In the genomic region with DNA sequence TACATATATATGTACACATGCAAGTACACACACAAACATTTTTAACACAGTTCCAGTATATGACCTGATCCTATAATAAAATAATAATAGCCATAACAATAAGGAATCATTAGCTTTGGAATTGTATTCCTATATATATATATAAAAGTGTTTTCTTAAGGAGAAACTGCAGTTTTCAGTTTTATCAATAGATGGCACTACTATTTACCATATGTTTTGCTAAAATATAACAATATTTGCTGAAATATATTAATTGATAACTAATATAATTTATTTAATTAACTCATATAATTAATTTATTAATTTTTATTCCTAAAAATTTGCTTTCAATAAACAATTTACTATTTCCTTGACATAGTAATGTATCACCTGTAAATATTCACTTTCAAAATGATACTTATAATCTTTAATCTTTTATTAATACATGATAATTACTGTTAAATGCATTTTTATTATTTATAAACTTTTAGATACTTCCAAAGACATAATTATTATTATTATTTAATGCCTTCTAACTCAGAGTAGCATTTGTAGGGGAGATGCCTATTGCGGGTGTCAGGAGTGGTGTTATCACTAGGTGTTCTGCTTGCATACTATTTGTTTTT, we compare ENCODE assay signal across 14 cellular contexts.
DNase-seq lines count a peak whose midpoint lies in the region; ATAC-seq, FAIRE-seq and TF ChIP-seq lines count a peak whose summit lies in the region.
"Had no signal": no experiment of that assay in that cellular context is flagged by ENCODE, and none has a peak within 500 bp of the region (broad histone marks: within the 10 kb centered on the region; RNA-seq: fewer than 3 reads in every experiment).

No MANE protein-coding gene starts in this region.

- no peak for TF ChIP-seq POLR2A in HepG2 (IDR thresholded peaks at IDR 0.05; ENCODE audit: insufficient read depth in 1 of 2, low read depth in 2 of 2, low read length in 2 of 2)
- TF ChIP-seq POLR2A in transverse colon (IDR thresholded peaks at IDR 0.05), result no peak

- FAIRE-seq in HepG2 (lab: Jason Lieb, UNC), result no peak

- no peaks in the 10 kb centered on the region for H3K4me1 ChIP-seq in liver (ENCODE audit: control insufficient read depth in 4 of 4, insufficient read depth in 4 of 4, low read length in 3 of 4)
- no peaks in the 10 kb centered on the region for H3K4me1 ChIP-seq in HepG2 (ENCODE audit: insufficient read depth, low read length)
- H3K4me1 ChIP-seq in transverse colon, result no peaks in the 10 kb centered on the region
- H3K4me1 ChIP-seq: SJSA1 had no signal

- H3K36me3 ChIP-seq in liver (ENCODE audit: control insufficient read depth in 4 of 4, insufficient read depth in 3 of 4, low read depth in 1 of 4, low read length in 3 of 4), result no peaks in the 10 kb centered on the region
- no peaks in the 10 kb centered on the region for H3K36me3 ChIP-seq in HepG2 (replicated peaks in 1 of 2; ENCODE audit: control insufficient read depth in 1 of 2, insufficient read depth in 2 of 2, low read length in 2 of 2)
- H3K36me3 ChIP-seq in transverse colon, result no peaks in the 10 kb centered on the region
- H3K36me3 ChIP-seq: SJSA1 had no signal

- ATAC-seq in HepG2, result no peak

- H3K9ac ChIP-seq in liver (ENCODE audit: low read depth in 1 of 2, low read length in 2 of 2) (no peak overlapping the region), HepG2 (ENCODE audit: insufficient read depth, low read depth, low read length) (no peak overlapping the region)

- no peaks in the 10 kb centered on the region for H3K79me2 ChIP-seq in HepG2 (ENCODE audit: insufficient read depth, low read length)

- H3K4me3 ChIP-seq in liver (ENCODE audit: low read depth in 1 of 3, low read length in 3 of 3), result no peak overlapping the region
- no peak overlapping the region for H3K4me3 ChIP-seq in HepG2 (replicated peaks in 1 of 3; ENCODE audit: insufficient read depth in 1 of 3, low read depth in 2 of 3, low read length in 3 of 3)
- no peak overlapping the region for H3K4me3 ChIP-seq in transverse colon
- H3K4me3 ChIP-seq: SJSA1 had no signal

- intact Hi-C loops in HepG2 (cut with micrococcal nuclease; ENCODE audit: unreplicated experiment), result loop anchor here (2.0 to 10.0 kb wide), 2 partner anchors 388 to 600 kb away; partner anchors contain the start of gene FSTL5
- intact Hi-C loops in transverse colon (cut with DNase I; ENCODE audit: low total_unique reads), result no loop called here

- WGBS in liver, result 100% methylated on average over 1 of the region's 1 CpG
- 56% methylated on average over 1 of the region's 1 CpG for WGBS in HepG2 (ENCODE audit: low lambda C conversion rate)
- WGBS in transverse colon (ENCODE audit: low coverage in 1 of 2), 2 donors, result 93 to 100% methylated on average over 1 of the region's 1 CpG

- no peaks in the 10 kb centered on the region for H3K9me3 ChIP-seq in liver (ENCODE audit: control insufficient read depth in 4 of 4, low read length in 3 of 4)
- H3K9me3 ChIP-seq in HepG2 (ENCODE audit: low read length), result no peaks in the 10 kb centered on the region
- H3K9me3 ChIP-seq in transverse colon, result no peaks in the 10 kb centered on the region

- H2AFZ ChIP-seq in HepG2 (ENCODE audit: low read length), result no peak overlapping the region

- no peaks in the 10 kb centered on the region for H4K20me1 ChIP-seq in HepG2 (ENCODE audit: insufficient read depth, low read length)

- TF ChIP-seq CTCF in liver (IDR thresholded peaks at IDR 0.05; ENCODE audit: low read depth, low read length, missing input control) (no peak), HepG2 (CRISPR knock-in tag; IDR thresholded peaks at IDR 0.05) (no peak), RWPE1 (conservative IDR thresholded peaks at IDR 0.05; ENCODE audit: low read depth) (peak; percentile 40; the same call in 1 of the 2 replicates), transverse colon (IDR thresholded peaks at IDR 0.05) (peak in 2 of 5 experiments; percentile 8 to 17)

- no peak for TF ChIP-seq EP300 in HepG2 (IDR thresholded peaks at IDR 0.05; ENCODE audit: low read depth in 2 of 2, low read length in 2 of 2)
- TF ChIP-seq EP300 in HepG2 (CRISPR knock-in tag; IDR thresholded peaks at IDR 0.05; ENCODE audit: borderline replicate concordance), result no peak
- no peak for TF ChIP-seq EP300 in transverse colon (IDR thresholded peaks at IDR 0.05; ENCODE audit: low read depth)

- H3K27ac ChIP-seq in liver (ENCODE audit: low read depth in 1 of 2, low read length in 2 of 2) (no peak overlapping the region), HepG2 (ENCODE audit: extremely low read length, insufficient read depth, low read length) (no peak overlapping the region), RWPE1 (no peak overlapping the region), transverse colon (no peak overlapping the region)
- H3K27ac ChIP-seq: SJSA1 had no signal

- H3K4me2 ChIP-seq in HepG2 (ENCODE audit: low read depth, low read length), result no peak overlapping the region

- POLR2A ChIA-PET in HepG2 (lab: Yijun Ruan, JAX) (no interaction called here), RWPE1 (lab: Yijun Ruan, JAX; ENCODE audit: low non-redundant PET) (no interaction called here)

- DNase-seq in HepG2 (ENCODE audit: low spot score) (no peak), RWPE1 (ENCODE audit: low spot score) (no peak), fibroblast of peridontal ligament (ENCODE audit: extremely low read depth) (peak; percentile 8), transverse colon (no peak), NCI-H2196 treated with DMSO at 0.1 percent for 48 hours (lab: John Stamatoyannopoulos, UW; ENCODE audit: unreplicated experiment) (no peak)
- no peak for DNase-seq in stimulated activated CD4-positive, alpha-beta T cell treated with anti-CD3 and anti-CD28 coated beads, Interleukin-4, amount 100 ng/mL, for 4 hours
- no peak for DNase-seq in activated CD8-positive, alpha-beta memory T cell treated with anti-CD3 and anti-CD28 coated beads, Interleukin-2, amount 50 U/mL, for 48 hours
- DNase-seq: activated naive CD4-positive, alpha-beta T cell treated with anti-CD3 and anti-CD28 coated beads for 36 hours; CD4-positive, alpha-beta memory T cell; immature natural killer cell; NCI-H2171 treated with DMSO at 0.1 percent for 48 hours; occipital lobe had no signal

- H3K27me3 ChIP-seq in liver (ENCODE audit: control insufficient read depth in 4 of 4, insufficient read depth in 4 of 4, low read length in 3 of 4), result no peaks in the 10 kb centered on the region
- no peaks in the 10 kb centered on the region for H3K27me3 ChIP-seq in HepG2 (ENCODE audit: control insufficient read depth in 1 of 2, insufficient read depth in 2 of 2, low read length in 2 of 2)
- H3K27me3 ChIP-seq in transverse colon, result no peaks in the 10 kb centered on the region
- H3K27me3 ChIP-seq: SJSA1 had no signal

- no TSS peak for BruUV-seq in HepG2 (replicated peaks; lab: Mats Ljungman, UMichigan)

- TF ChIP-seq RAD21 in liver (IDR thresholded peaks at IDR 0.05) (peak; percentile 13 to 46), HepG2 (CRISPR knock-in tag; IDR thresholded peaks at IDR 0.05) (no peak)

- in situ Hi-C loops in HepG2 (cut with HindIII; ENCODE audit: extremely low pct_ligation_motif_present, low pct_unique_long_range_greater_than_20kb) (loop anchor here (25.0 kb wide), 1 partner anchor 598 kb away; the partner anchor contains the start of gene FSTL5), transverse colon (cut with MboI; ENCODE audit: low pct_ligation_motif_present in 1 of 4, low pct_unique_long_range_greater_than_20kb in 1 of 4, low sequenced_read_pairs in 3 of 4) (no loop called here)

- CTCF ChIA-PET in HepG2 (lab: Yijun Ruan, JAX; ENCODE audit: low intra/inter-chr PET ratio, low total read pairs) (interaction anchor here (1.2 kb wide), 1 partner anchor 604 kb away, joined by 4 read pairs; no protein-coding TSS in a partner anchor), RWPE1 (lab: Yijun Ruan, JAX) (interaction anchor here (0.6 to 0.7 kb wide), 5 partner anchors 16 to 1258 kb away, joined by 3 to 4 read pairs (median 3); no protein-coding TSS in a partner anchor)

TF ChIP-seq in liver, 16 proteins besides CTCF, POLR2A, EP300 and RAD21 (continues in another document):
- TF ChIP-seq HNF4A (conservative IDR thresholded peaks at IDR 0.05) (no peak), GABPA (IDR thresholded peaks at IDR 0.05 in 1 of 2, conservative IDR thresholded peaks at IDR 0.05 in 1 of 2) (no peak), MAX (IDR thresholded peaks at IDR 0.05) (no peak), TAF1 (conservative IDR thresholded peaks at IDR 0.05) (no peak), NR2F2 (IDR thresholded peaks at IDR 0.05) (no peak), EGR1 (IDR thresholded peaks at IDR 0.05; ENCODE audit: low read depth in 2 of 2) (no peak), ATF3 (IDR thresholded peaks at IDR 0.05) (no peak), RXRA (IDR thresholded peaks at IDR 0.05) (no peak)

TF ChIP-seq in HepG2, 621 proteins besides CTCF, POLR2A, EP300 and RAD21 (continues in another document):
- TF ChIP-seq, protein P1, sequence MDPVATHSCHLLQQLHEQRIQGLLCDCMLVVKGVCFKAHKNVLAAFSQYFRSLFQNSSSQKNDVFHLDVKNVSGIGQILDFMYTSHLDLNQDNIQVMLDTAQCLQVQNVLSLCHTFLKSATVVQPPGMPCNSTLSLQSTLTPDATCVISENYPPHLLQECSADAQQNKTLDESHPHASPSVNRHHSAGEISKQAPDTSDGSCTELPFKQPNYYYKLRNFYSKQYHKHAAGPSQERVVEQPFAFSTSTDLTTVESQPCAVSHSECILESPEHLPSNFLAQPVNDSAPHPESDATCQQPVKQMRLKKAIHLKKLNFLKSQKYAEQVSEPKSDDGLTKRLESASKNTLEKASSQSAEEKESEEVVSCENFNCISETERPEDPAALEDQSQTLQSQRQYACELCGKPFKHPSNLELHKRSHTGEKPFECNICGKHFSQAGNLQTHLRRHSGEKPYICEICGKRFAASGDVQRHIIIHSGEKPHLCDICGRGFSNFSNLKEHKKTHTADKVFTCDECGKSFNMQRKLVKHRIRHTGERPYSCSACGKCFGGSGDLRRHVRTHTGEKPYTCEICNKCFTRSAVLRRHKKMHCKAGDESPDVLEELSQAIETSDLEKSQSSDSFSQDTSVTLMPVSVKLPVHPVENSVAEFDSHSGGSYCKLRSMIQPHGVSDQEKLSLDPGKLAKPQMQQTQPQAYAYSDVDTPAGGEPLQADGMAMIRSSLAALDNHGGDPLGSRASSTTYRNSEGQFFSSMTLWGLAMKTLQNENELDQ (CRISPR knock-in tag; IDR thresholded peaks at IDR 0.05; ENCODE audit: borderline replicate concordance), result no peak
- no peak for TF ChIP-seq EEA1 (CRISPR knock-in tag; IDR thresholded peaks at IDR 0.05; ENCODE audit: borderline replicate concordance)
